1 cellular context compared by ENCODE assay signal in the genomic region with DNA sequence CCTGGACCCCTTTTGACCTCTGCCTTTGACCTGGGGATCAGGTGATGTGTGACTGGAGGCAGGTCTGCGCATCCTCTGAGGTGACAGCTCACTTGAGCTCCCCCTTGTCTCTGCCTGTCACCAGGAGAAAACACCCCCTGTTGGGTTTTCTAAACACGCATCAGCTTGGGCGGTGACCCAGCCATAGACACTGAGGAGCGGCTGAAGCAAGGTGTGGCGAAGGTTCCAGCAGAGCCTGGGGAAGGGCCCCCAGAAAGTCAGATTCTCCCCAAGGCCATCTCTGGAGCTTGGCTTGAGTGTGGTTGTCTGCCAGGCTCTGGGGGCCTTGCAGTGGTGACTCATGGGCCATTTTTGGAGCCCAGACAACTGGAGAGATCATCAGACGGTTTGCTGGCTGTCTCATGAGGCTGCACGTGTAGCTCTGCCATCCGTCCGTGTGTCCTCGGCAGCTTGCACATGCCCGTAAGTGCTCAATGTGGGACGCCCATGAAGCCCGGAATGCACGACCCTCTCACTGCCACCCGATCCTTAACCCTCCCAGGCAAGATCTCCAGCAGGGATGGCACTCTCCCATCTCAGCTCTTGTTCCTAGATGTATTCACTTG.
TF ChIP-seq lines count a peak whose summit lies in the region.

No MANE protein-coding gene starts in this region.

TF ChIP-seq in IMR-90, 13 proteins besides CTCF, POLR2A, EP300 and RAD21:
- TF ChIP-seq BHLHE40 (IDR thresholded peaks at IDR 0.05; ENCODE audit: low read depth, low read length) (peak; percentile 37; the same call in 1 of the 2 replicates), MXI1 (IDR thresholded peaks at IDR 0.05; ENCODE audit: borderline replicate concordance, low read depth, low read length) (no peak)
